In the genomic region with DNA sequence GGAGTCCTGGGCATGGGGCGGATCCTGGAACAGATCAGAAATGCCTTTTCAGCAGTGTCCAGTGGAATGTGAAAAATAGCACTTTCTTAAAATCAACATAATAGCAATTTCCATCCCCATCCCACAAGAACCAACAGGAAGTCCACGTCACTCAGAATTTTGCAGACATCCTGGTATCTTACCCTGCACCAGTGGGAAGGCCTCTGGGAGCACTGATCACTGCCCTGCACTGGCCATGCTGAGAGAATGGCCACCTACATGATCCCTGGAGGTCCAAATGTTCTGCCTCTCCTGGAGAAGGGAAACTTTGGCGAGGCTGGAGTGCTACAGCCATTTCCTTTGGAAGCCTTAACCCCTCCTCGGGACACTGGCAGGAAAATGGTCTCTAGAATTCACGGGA, we compare ENCODE assay signal across 1 cellular context.
TF ChIP-seq lines count a peak whose summit lies in the region.

No MANE protein-coding gene starts in this region.

TF ChIP-seq in GM23338, 12 proteins besides CTCF, POLR2A, EP300 and RAD21 (continued from another document):
- TF ChIP-seq, protein P1, sequence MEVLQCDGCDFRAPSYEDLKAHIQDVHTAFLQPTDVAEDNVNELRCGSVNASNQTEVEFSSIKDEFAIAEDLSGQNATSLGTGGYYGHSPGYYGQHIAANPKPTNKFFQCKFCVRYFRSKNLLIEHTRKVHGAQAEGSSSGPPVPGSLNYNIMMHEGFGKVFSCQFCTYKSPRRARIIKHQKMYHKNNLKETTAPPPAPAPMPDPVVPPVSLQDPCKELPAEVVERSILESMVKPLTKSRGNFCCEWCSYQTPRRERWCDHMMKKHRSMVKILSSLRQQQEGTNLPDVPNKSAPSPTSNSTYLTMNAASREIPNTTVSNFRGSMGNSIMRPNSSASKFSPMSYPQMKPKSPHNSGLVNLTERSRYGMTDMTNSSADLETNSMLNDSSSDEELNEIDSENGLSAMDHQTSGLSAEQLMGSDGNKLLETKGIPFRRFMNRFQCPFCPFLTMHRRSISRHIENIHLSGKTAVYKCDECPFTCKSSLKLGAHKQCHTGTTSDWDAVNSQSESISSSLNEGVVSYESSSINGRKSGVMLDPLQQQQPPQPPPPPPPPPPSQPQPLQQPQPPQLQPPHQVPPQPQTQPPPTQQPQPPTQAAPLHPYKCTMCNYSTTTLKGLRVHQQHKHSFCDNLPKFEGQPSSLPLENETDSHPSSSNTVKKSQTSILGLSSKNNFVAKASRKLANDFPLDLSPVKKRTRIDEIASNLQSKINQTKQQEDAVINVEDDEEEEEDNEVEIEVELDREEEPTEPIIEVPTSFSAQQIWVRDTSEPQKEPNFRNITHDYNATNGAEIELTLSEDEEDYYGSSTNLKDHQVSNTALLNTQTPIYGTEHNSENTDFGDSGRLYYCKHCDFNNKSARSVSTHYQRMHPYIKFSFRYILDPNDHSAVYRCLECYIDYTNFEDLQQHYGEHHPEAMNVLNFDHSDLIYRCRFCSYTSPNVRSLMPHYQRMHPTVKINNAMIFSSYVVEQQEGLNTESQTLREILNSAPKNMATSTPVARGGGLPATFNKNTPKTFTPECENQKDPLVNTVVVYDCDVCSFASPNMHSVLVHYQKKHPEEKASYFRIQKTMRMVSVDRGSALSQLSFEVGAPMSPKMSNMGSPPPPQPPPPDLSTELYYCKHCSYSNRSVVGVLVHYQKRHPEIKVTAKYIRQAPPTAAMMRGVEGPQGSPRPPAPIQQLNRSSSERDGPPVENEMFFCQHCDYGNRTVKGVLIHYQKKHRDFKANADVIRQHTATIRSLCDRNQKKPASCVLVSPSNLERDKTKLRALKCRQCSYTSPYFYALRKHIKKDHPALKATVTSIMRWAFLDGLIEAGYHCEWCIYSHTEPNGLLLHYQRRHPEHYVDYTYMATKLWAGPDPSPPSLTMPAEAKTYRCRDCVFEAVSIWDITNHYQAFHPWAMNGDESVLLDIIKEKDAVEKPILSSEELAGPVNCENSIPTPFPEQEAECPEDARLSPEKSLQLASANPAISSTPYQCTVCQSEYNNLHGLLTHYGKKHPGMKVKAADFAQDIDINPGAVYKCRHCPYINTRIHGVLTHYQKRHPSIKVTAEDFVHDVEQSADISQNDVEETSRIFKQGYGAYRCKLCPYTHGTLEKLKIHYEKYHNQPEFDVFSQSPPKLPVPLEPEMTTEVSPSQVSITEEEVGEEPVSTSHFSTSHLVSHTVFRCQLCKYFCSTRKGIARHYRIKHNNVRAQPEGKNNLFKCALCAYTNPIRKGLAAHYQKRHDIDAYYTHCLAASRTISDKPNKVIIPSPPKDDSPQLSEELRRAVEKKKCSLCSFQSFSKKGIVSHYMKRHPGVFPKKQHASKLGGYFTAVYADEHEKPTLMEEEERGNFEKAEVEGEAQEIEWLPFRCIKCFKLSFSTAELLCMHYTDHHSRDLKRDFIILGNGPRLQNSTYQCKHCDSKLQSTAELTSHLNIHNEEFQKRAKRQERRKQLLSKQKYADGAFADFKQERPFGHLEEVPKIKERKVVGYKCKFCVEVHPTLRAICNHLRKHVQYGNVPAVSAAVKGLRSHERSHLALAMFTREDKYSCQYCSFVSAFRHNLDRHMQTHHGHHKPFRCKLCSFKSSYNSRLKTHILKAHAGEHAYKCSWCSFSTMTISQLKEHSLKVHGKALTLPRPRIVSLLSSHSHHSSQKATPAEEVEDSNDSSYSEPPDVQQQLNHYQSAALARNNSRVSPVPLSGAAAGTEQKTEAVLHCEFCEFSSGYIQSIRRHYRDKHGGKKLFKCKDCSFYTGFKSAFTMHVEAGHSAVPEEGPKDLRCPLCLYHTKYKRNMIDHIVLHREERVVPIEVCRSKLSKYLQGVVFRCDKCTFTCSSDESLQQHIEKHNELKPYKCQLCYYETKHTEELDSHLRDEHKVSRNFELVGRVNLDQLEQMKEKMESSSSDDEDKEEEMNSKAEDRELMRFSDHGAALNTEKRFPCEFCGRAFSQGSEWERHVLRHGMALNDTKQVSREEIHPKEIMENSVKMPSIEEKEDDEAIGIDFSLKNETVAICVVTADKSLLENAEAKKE (CRISPR knock-in tag; IDR thresholded peaks at IDR 0.05), result no peak
TF ChIP-seq in GM23338: peak in this region for 0.
